1 cellular context compared by ENCODE assay signal in genomic region chr1:88683848-88684481, GRCh38.
A peak's percentile ranks its signal among the peaks of the same experiment; 100 is the strongest.
TF ChIP-seq lines count a peak whose summit lies in the region.

Gene PKN2, plus strand, starts transcription at chr1:88684273. Its CDS starts 308 bp downstream, at chr1:88684581.

TF ChIP-seq in SK-N-SH, 30 proteins besides CTCF, POLR2A, EP300 and RAD21 (continued from another document):
- TF ChIP-seq, protein P1, sequence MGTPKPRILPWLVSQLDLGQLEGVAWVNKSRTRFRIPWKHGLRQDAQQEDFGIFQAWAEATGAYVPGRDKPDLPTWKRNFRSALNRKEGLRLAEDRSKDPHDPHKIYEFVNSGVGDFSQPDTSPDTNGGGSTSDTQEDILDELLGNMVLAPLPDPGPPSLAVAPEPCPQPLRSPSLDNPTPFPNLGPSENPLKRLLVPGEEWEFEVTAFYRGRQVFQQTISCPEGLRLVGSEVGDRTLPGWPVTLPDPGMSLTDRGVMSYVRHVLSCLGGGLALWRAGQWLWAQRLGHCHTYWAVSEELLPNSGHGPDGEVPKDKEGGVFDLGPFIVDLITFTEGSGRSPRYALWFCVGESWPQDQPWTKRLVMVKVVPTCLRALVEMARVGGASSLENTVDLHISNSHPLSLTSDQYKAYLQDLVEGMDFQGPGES (IDR thresholded peaks at IDR 0.05; ENCODE audit: low read depth, low read length) = no peak
- peak; percentile 80 for TF ChIP-seq MXI1 (IDR thresholded peaks at IDR 0.05; ENCODE audit: low read depth, low read length)
TF ChIP-seq in SK-N-SH: peak in this region for 13.
